7 cellular contexts compared by ENCODE assay signal in the genomic region with DNA sequence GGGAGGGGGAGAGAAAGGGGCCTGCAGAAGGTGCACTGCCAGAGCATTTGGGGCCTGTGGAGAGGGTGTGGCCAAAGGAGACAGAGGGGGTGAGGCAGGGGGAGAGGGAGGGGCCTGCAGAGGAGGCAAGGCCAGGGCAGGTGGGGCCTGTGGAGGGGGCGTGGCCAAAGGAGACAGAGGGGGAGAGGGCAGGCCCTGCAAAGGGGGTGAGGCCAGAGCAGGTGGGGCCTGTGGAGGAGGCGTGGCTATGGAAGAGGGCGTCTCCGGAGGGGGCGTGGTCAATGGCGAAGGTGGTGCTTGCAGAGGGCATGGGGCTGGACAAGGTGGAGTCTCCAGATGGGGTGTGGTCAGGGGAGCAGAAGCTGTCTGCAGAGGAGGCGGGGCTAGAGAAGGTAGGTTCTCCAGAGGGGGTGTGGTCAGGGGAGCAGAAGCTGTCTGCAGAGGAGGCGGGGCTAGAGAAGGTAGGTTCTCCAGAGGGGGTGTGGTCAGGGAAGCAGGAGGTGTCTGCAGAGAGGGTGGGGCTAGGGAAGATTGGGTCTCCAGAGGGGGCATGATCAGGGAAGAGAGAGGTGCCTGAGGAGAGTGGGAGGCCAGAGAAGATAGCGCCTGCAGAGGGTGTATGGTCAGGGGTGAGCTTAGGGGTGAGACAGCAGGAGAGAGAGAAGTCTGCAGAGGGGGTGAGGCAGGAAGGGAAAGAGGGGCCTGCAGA. TPM values are rescaled to one million over a fixed set of nuclear protein-coding genes. Genes with fewer than 3 reads are reported as not detected.
DNase-seq lines count a peak whose midpoint lies in the region; ATAC-seq and TF ChIP-seq lines count a peak whose summit lies in the region.

No MANE protein-coding gene starts in this region.

- TF ChIP-seq CTCF in GM12864 (IDR thresholded peaks at IDR 0.05; ENCODE audit: low read depth, low read length, missing control alignments): no peak
- no peak for TF ChIP-seq CTCF in neural crest cell (conservative IDR thresholded peaks at IDR 0.05)

- peak; percentile 64 for DNase-seq in GM12864 (ENCODE audit: low read depth)
- DNase-seq in LoVo (ENCODE audit: low spot score): peak; percentile 74
- peak; percentile 36 for DNase-seq in T-helper 9 cell
- DNase-seq in neural crest cell (ENCODE audit: low read depth, low spot score): no peak
- DNase-seq in NCI-H524 treated with DMSO at 0.1 percent for 48 hours (lab: John Stamatoyannopoulos, UW): no peak

- peak overlapping the region; percentile 60 for H3K27ac ChIP-seq in cingulate gyrus (ENCODE audit: low read depth, low read length)

- peaks cover 25% of the 10 kb centered on the region for H3K27me3 Mint-ChIP-seq in neural crest cell (ENCODE audit: low read depth)

- H3K4me3 ChIP-seq in GM12864 (ENCODE audit: low read depth, low read length): no peak overlapping the region

- H3K36me3 Mint-ChIP-seq in neural crest cell (ENCODE audit: low read depth): no peaks in the 10 kb centered on the region

- peak overlapping the region; percentile 84 for H3K4me3 Mint-ChIP-seq in neural crest cell

- peak overlapping the region; percentile 98 for H3K27ac Mint-ChIP-seq in neural crest cell (ENCODE audit: unreplicated experiment)

- peaks cover 3% of the 10 kb centered on the region for H3K9me3 Mint-ChIP-seq in neural crest cell

- peaks cover 19% of the 10 kb centered on the region for H3K4me1 Mint-ChIP-seq in neural crest cell

- no peak for ATAC-seq in GM18520 (IDR thresholded peaks at IDR 0.05; ENCODE audit: unreplicated experiment)

RNA-seq across cellular contexts. Expression of a gene that starts 3.5 kb away (rescaled TPM):
- 20.9 and 21.8 TPM in 2 replicates for total RNA-seq in neural crest cell

RNA-seq across cellular contexts. Expression of a gene that starts 17.6 kb away (rescaled TPM):
- total RNA-seq in neural crest cell: 0.51 and 1.0 TPM in 2 replicates

RNA-seq across cellular contexts. Expression of a gene that starts 33.0 kb away (rescaled TPM):
- total RNA-seq in neural crest cell: 48.1 and 50.7 TPM in 2 replicates

RNA-seq across cellular contexts. Expression of a gene that starts 40.7 kb away (rescaled TPM):
- 17.8 and 19.5 TPM in 2 replicates for total RNA-seq in neural crest cell

RNA-seq across cellular contexts. Expression of a gene that starts 43.9 kb away (rescaled TPM):
- 0.32 and 0.44 TPM in 2 replicates for total RNA-seq in neural crest cell

Comparison
In these comparisons a context has a peak if more than half of its experiments do, and no peak if none do; other contexts are left out.
1. DNase-seq: peak in GM12864 (single experiment), LoVo (single experiment) and T-helper 9 cell (single experiment); none in neural crest cell (single experiment) and NCI-H524 treated with DMSO at 0.1 percent for 48 hours (single experiment).